Comparison of ENCODE assay signal across 8 cellular contexts in genomic region chr7:159030490-159031134, GRCh38.
A peak's percentile ranks its signal among the peaks of the same experiment; 100 is the strongest.
DNase-seq lines count a peak whose midpoint lies in the region; ATAC-seq, FAIRE-seq and TF ChIP-seq lines count a peak whose summit lies in the region.

No MANE protein-coding gene starts in this region.

- TF ChIP-seq CTCF in brain microvascular endothelial cell (IDR thresholded peaks at IDR 0.05; ENCODE audit: low read depth, low read length, missing control alignments): peak; percentile 30

- WGBS in small intestine, 3 donors: 1 to 4% (median 2%) methylated on average over 49 to 59 of the region's 59 CpGs

- no peaks in the 10 kb centered on the region for H3K9me3 ChIP-seq in small intestine (ENCODE audit: control insufficient read depth, low read depth)
- no peaks in the 10 kb centered on the region for H3K9me3 ChIP-seq in Karpas-422 (ENCODE audit: low read length)

- H3K79me2 ChIP-seq in Karpas-422 (ENCODE audit: low read length): no peaks in the 10 kb centered on the region

- DNase-seq in NCI-H1436 (lab: John Stamatoyannopoulos, UW) (peak; percentile 58), NCI-H1436 treated with DMSO at 0.1 percent for 48 hours (lab: John Stamatoyannopoulos, UW) (no peak), NCI-H524 (lab: John Stamatoyannopoulos, UW) (peak; percentile 28 to 47), brain microvascular endothelial cell (peak; percentile 10), inferior parietal cortex (ENCODE audit: extremely low spot score) (peak; percentile 40), small intestine (peak; percentile 30), Karpas-422 (no peak)

- H2AFZ ChIP-seq in Karpas-422 (ENCODE audit: low read length): no peak overlapping the region

- H3K4me1 ChIP-seq in small intestine (ENCODE audit: control insufficient read depth in 2 of 2, insufficient read depth in 1 of 2, low read depth in 1 of 2, low read length in 1 of 2) (no peaks in the 10 kb centered on the region), Karpas-422 (ENCODE audit: low read length) (no peaks in the 10 kb centered on the region)

- FAIRE-seq in small intestine (lab: Jason Lieb, UNC): no peak

- no peak overlapping the region for H3K4me2 ChIP-seq in Karpas-422 (ENCODE audit: low read depth, low read length, poor library complexity, severe bottlenecking)

- H3K27me3 ChIP-seq in brain microvascular endothelial cell (replicated peaks) (no peaks in the 10 kb centered on the region), small intestine (ENCODE audit: control insufficient read depth in 2 of 2, insufficient read depth in 2 of 2, low read length in 2 of 2) (peaks cover 0 to 3% of the 10 kb centered on the region in 2 donors), Karpas-422 (ENCODE audit: low read length) (no peaks in the 10 kb centered on the region)

- H3K4me3 ChIP-seq in brain microvascular endothelial cell (ENCODE audit: low read depth, low read length) (peak overlapping the region; percentile 47), small intestine (ENCODE audit: low read depth in 1 of 2, low read length in 2 of 2) (peak overlapping the region in 1 of 2 donors; percentile 35), Karpas-422 (ENCODE audit: low read length) (no peak overlapping the region)

- H3K9me2 ChIP-seq in Karpas-422 (replicated peaks; ENCODE audit: insufficient read depth, low read length): no peaks in the 10 kb centered on the region

- H3K27ac ChIP-seq in brain microvascular endothelial cell (no peak overlapping the region), small intestine (ENCODE audit: low read depth in 1 of 2, low read length in 1 of 2) (peak overlapping the region in 1 of 2 donors; percentile 45), Karpas-422 (ENCODE audit: low read length) (no peak overlapping the region)

- in situ Hi-C loops in brain microvascular endothelial cell (cut with HindIII; ENCODE audit: low pct_ligation_motif_present, low sequenced_read_pairs): no loop called here

- H4K20me1 ChIP-seq in Karpas-422 (ENCODE audit: insufficient read depth, low read depth, low read length): no peaks in the 10 kb centered on the region

- no peak for ATAC-seq in GM21381 (IDR thresholded peaks at IDR 0.05; ENCODE audit: unreplicated experiment)

- no peak overlapping the region for H3K9ac ChIP-seq in Karpas-422 (ENCODE audit: low read length)

- H3K36me3 ChIP-seq in brain microvascular endothelial cell (replicated peaks): no peaks in the 10 kb centered on the region
- no peaks in the 10 kb centered on the region for H3K36me3 ChIP-seq in small intestine (ENCODE audit: control insufficient read depth in 2 of 2, insufficient read depth in 2 of 2, low read length in 2 of 2)
- no peaks in the 10 kb centered on the region for H3K36me3 ChIP-seq in Karpas-422 (ENCODE audit: insufficient read depth, low read length)

Comparison
In these comparisons a context has a peak if more than half of its experiments do, and no peak if none do; other contexts are left out.
1. DNase-seq: peak in NCI-H1436 (single experiment), NCI-H524 (2 of 2), brain microvascular endothelial cell (single experiment), inferior parietal cortex (single experiment) and small intestine (single experiment); none in NCI-H1436 treated with DMSO at 0.1 percent for 48 hours (single experiment) and Karpas-422 (single experiment).